Comparison of ENCODE assay signal across 11 cellular contexts in genomic region chr16:23147666-23148065, GRCh38. TPM values are rescaled to one million over a fixed set of nuclear protein-coding genes. Genes with fewer than 3 reads are reported as not detected.
DNase-seq lines count a peak whose midpoint lies in the region; TF ChIP-seq lines count a peak whose summit lies in the region.
"Had no signal": no experiment of that assay in that cellular context is flagged by ENCODE, and none has a peak within 500 bp of the region (broad histone marks: within the 10 kb centered on the region; RNA-seq: fewer than 3 reads in every experiment).

No MANE protein-coding gene starts in this region.

- BruUV-seq in OCI-LY7 (replicated peaks; lab: Mats Ljungman, UMichigan) = TSS peak; percentile 64

- no peak overlapping the region for H2AFZ ChIP-seq in OCI-LY7 (ENCODE audit: low read length)

- H3K9me3 ChIP-seq in DOHH2 (ENCODE audit: control insufficient read depth, insufficient read depth, low read length) (no peaks in the 10 kb centered on the region), OCI-LY7 (ENCODE audit: low read length) (no peaks in the 10 kb centered on the region)

- H3K4me3 Mint-ChIP-seq in endothelial cell (ENCODE audit: unreplicated experiment) (peak overlapping the region; percentile 97), neural crest cell (peak overlapping the region; percentile 96)

- peaks cover 2% of the 10 kb centered on the region; the same call in 1 of the 2 replicates for H4K20me1 ChIP-seq in DOHH2 (ENCODE audit: control insufficient read depth, insufficient read depth, low read depth, low read length)
- peaks cover 5% of the 10 kb centered on the region; the same call in 1 of the 2 replicates for H4K20me1 ChIP-seq in OCI-LY7 (ENCODE audit: insufficient read depth, low read length)

- H3K36me3 ChIP-seq in DOHH2 (ENCODE audit: control insufficient read depth, low read length) = no peaks in the 10 kb centered on the region
- no peaks in the 10 kb centered on the region for H3K36me3 ChIP-seq in OCI-LY7 (ENCODE audit: insufficient read depth, low read length)

- H3K4me1 Mint-ChIP-seq in endothelial cell (ENCODE audit: unreplicated experiment) = peaks cover 40% of the 10 kb centered on the region
- H3K4me1 Mint-ChIP-seq in neural crest cell = peaks cover 46% of the 10 kb centered on the region

- no peaks in the 10 kb centered on the region for H3K27me3 ChIP-seq in DOHH2 (ENCODE audit: control insufficient read depth, low read length)

- H3K27ac Mint-ChIP-seq in endothelial cell (ENCODE audit: unreplicated experiment) (peak overlapping the region; percentile 93), neural crest cell (ENCODE audit: unreplicated experiment) (no peak overlapping the region)

- DNase-seq in OCI-LY7 (ENCODE audit: low spot score) (no peak), endothelial cell (ENCODE audit: low spot score) (no peak), neural crest cell (ENCODE audit: low read depth, low spot score) (no peak), SHP77 treated with DMSO at 0.1 percent for 48 hours (lab: John Stamatoyannopoulos, UW) (no peak), NCI-H1930 (lab: John Stamatoyannopoulos, UW) (no peak), hepatic stellate cell (ENCODE audit: low spot score) (no peak), inferior parietal cortex (ENCODE audit: extremely low spot score) (no peak)
- DNase-seq: activated effector memory CD4-positive, alpha-beta T cell treated with anti-CD3 and anti-CD28 coated beads, Interleukin-2, amount 50 U/mL, for 16 hours; GF-D8; Right ventricle myocardium superior had no signal

- H3K79me2 ChIP-seq in DOHH2 (ENCODE audit: control insufficient read depth, low read length) = peaks cover 56% of the 10 kb centered on the region
- peaks cover 27% of the 10 kb centered on the region; the same call in 1 of the 2 replicates for H3K79me2 ChIP-seq in OCI-LY7 (ENCODE audit: insufficient read depth, low read depth, low read length)

- H3K27me3 Mint-ChIP-seq in endothelial cell (ENCODE audit: unreplicated experiment) (peaks cover 14% of the 10 kb centered on the region), neural crest cell (ENCODE audit: low read depth) (peaks cover 18% of the 10 kb centered on the region)

- intact Hi-C loops in OCI-LY7 (cut with micrococcal nuclease; ENCODE audit: unreplicated experiment) = loop anchor here (10.0 kb wide), 1 partner anchor 63 kb away; no protein-coding TSS in a partner anchor

- no peak overlapping the region for H3K27ac ChIP-seq in DOHH2 (ENCODE audit: low read depth, low read length)
- H3K27ac ChIP-seq in OCI-LY7 (ENCODE audit: low read depth, low read length, poor library complexity, severe bottlenecking) = no peak overlapping the region

- H3K36me3 Mint-ChIP-seq in endothelial cell (ENCODE audit: low read depth, unreplicated experiment) (peaks cover 11% of the 10 kb centered on the region), neural crest cell (ENCODE audit: low read depth) (no peaks in the 10 kb centered on the region)

- H3K4me1 ChIP-seq in DOHH2 (ENCODE audit: control insufficient read depth, low read length) = peaks cover 16% of the 10 kb centered on the region
- H3K4me1 ChIP-seq in OCI-LY7 (ENCODE audit: insufficient read depth, low read length, poor library complexity, severe bottlenecking) = peaks cover 25% of the 10 kb centered on the region

- H3K9me2 ChIP-seq in DOHH2 (replicated peaks; ENCODE audit: control insufficient read depth, low read length) (no peaks in the 10 kb centered on the region), OCI-LY7 (ENCODE audit: insufficient read depth, low read length) (no peaks in the 10 kb centered on the region)

- TF ChIP-seq CTCF in DOHH2 (IDR thresholded peaks at IDR 0.05; ENCODE audit: low read depth, low read length, poor library complexity, severe bottlenecking) (no peak), OCI-LY7 (conservative IDR thresholded peaks at IDR 0.05; ENCODE audit: low read length) (no peak), endothelial cell (IDR thresholded peaks at IDR 0.05; ENCODE audit: unreplicated experiment) (no peak), neural crest cell (conservative IDR thresholded peaks at IDR 0.05) (no peak)

- H3K9me3 Mint-ChIP-seq in endothelial cell (ENCODE audit: unreplicated experiment) (peaks cover 6% of the 10 kb centered on the region), neural crest cell (no peaks in the 10 kb centered on the region)

- H3K4me2 ChIP-seq in DOHH2 (ENCODE audit: low read length) (peak overlapping the region; percentile 68), OCI-LY7 (ENCODE audit: low read length) (peak overlapping the region; percentile 98)

- CTCF ChIA-PET in OCI-LY7 (lab: Charles Lee; ENCODE audit: unreplicated experiment) = no interaction called here

- POLR2A ChIA-PET in OCI-LY7 (lab: Charles Lee) = no interaction called here

- H3K4me3 ChIP-seq in DOHH2 (ENCODE audit: low read length) (peak overlapping the region; percentile 80), OCI-LY7 (ENCODE audit: low read depth, low read length, poor library complexity, severe bottlenecking) (peak overlapping the region; percentile 86)

- no peaks in the 10 kb centered on the region for H3F3A ChIP-seq in DOHH2 (ENCODE audit: control insufficient read depth, insufficient read depth)

RNA-seq across cellular contexts. Expression of gene USP31, which starts 1.6 kb away (rescaled TPM):
- 6.8 and 9.0 TPM in 2 replicates for total RNA-seq in OCI-LY7 (2014; rRNA removed; shearing (Covaris generic))
- total RNA-seq in OCI-LY7 (2022) (12.2 and 12.9 TPM in 2 replicates), endothelial cell (ENCODE audit: unreplicated experiment) (32.0 TPM), neural crest cell (13.7 and 15.2 TPM in 2 replicates)

RNA-seq across cellular contexts. Expression of gene SCNN1G, which starts 34.9 kb away (rescaled TPM):
- not detected in 2 replicates for total RNA-seq in OCI-LY7 (2014; rRNA removed; shearing (Covaris generic))
- not detected in 2 replicates for total RNA-seq in OCI-LY7 (2022)
- total RNA-seq in endothelial cell (ENCODE audit: unreplicated experiment) = not detected
- total RNA-seq in neural crest cell = not detected in 2 replicates
